ENCODE assay signal across 8 cellular contexts in the genomic region with DNA sequence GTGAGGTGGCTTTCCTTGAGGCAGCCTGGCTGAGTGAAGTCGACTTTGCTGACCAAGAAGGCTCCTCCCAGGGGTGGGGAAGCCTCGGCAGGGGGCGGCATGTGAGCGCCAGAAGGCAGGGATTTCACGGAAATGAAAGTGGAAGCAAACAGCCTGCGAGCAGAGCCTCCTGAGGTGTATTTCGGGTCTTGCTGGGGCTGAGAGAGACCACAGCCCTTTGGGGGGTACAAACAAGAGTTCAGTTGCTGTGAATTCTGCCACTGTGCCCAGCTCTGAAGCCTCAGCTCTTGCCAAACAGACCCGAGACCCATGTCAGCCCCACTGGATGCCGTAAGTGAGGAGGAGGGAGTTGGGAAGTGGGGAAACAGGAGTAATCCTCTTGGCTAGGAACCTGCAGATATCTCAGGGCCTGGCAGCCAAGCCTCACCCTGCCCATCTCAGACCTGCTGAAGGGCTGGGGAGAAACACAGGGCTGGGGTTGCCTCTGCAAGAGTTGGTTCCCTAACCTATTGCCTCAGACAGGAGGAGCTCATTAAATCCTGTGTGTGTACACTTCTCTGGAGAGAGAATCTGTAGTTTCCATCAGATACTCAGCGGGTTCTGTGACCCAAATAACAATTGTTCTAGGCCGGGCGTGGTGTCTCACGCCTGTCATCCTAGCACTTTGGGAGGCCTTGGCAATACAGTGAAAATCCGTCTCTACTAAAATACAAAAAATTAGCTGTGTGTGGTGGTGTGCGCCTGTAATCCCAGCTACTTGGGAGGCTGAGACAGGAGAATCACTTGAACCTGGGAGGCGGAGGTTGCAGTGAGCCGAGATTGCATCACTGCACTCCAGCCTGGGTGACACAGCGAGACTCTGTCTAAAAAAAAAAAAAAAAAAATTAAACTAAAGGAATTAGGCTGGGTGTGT. TPM values are rescaled to one million over a fixed set of nuclear protein-coding genes. Genes with fewer than 3 reads are reported as not detected.
DNase-seq lines count a peak whose midpoint lies in the region; ATAC-seq and TF ChIP-seq lines count a peak whose summit lies in the region.

A gene (plus strand): TSS at position 146 of the 913 bp plus-strand sequence. CDS start 164 bp downstream, at position 310.

- peak; percentile 87 for ATAC-seq in gastroesophageal sphincter
- ATAC-seq in omental fat pad (ENCODE audit: low FRiP score) = peak; percentile 89

- H3K4me3 ChIP-seq in BE2C (ENCODE audit: low read depth, low read length) (peak within 1 kb of the TSS; percentile 50), SK-N-MC (peak within 1 kb of the TSS; percentile 83), gastroesophageal sphincter (peak within 1 kb of the TSS; percentile 72 to 96), suprapubic skin (peak within 1 kb of the TSS; percentile 67)

- H3K27ac ChIP-seq in SK-N-MC = peak within 1 kb of the TSS; percentile 89
- H3K27ac ChIP-seq in gastroesophageal sphincter = peak within 1 kb of the TSS; percentile 91 to 96 (median 92)
- H3K27ac ChIP-seq in suprapubic skin = peak within 1 kb of the TSS; percentile 95

- H3K9me3 ChIP-seq in BE2C (no peaks in the 10 kb centered on the region), SK-N-MC (ENCODE audit: low read depth, low read length) (no peaks in the 10 kb centered on the region), gastroesophageal sphincter (no peaks in the 10 kb centered on the region), suprapubic skin (no peaks in the 10 kb centered on the region)

- TF ChIP-seq EP300 in gastroesophageal sphincter (IDR thresholded peaks at IDR 0.05) (no peak), suprapubic skin (IDR thresholded peaks at IDR 0.05) (no peak)

- TF ChIP-seq CTCF in BE2C (IDR thresholded peaks at IDR 0.05; ENCODE audit: low read depth, low read length) (peak; percentile 54), gastroesophageal sphincter (IDR thresholded peaks at IDR 0.05) (peak in 3 of 4 experiments; percentile 4 to 80 (median 18)), omental fat pad (IDR thresholded peaks at IDR 0.05) (no peak), suprapubic skin (IDR thresholded peaks at IDR 0.05) (peak in 1 of 2 donors; percentile 21)

- WGBS in gastroesophageal sphincter (ENCODE audit: low coverage in 1 of 2), 2 donors = 5 to 26% methylated on average over 7 to 8 of the region's 18 CpGs
- 16% methylated on average over 16 of the region's 18 CpGs for WGBS in suprapubic skin

- no peaks in the 10 kb centered on the region for H3K27me3 ChIP-seq in BE2C
- H3K27me3 ChIP-seq in gastroesophageal sphincter = no peaks in the 10 kb centered on the region
- no peaks in the 10 kb centered on the region for H3K27me3 ChIP-seq in suprapubic skin

- TF ChIP-seq POLR2A in gastroesophageal sphincter (IDR thresholded peaks at IDR 0.05) (peak; percentile 30 to 40), suprapubic skin (IDR thresholded peaks at IDR 0.05) (peak in 1 of 2 donors; percentile 34)

- DNase-seq in BE2C = peak; percentile 71
- DNase-seq in GM19238 (ENCODE audit: insufficient read length, low spot score) = peak; percentile 87
- DNase-seq in HuH-7 (ENCODE audit: low spot score) = peak; percentile 76
- DNase-seq in SK-N-MC (ENCODE audit: low read depth, low spot score) = no peak
- peak; percentile 88 for DNase-seq in activated naive CD4-positive, alpha-beta T cell treated with Interleukin-2 at 50 U/mL for 16 hours
- peak; percentile 50 for DNase-seq in omental fat pad (ENCODE audit: low spot score)
- peak; percentile 92 for DNase-seq in suprapubic skin (ENCODE audit: low spot score in 2 of 2)

- H3K9ac ChIP-seq in SK-N-MC (ENCODE audit: insufficient read length) = peak within 1 kb of the TSS; percentile 83

- H3K36me3 ChIP-seq in BE2C = peaks cover 28% of the 10 kb centered on the region
- peaks cover 24% of the 10 kb centered on the region for H3K36me3 ChIP-seq in SK-N-MC (ENCODE audit: insufficient read depth, low read length)
- H3K36me3 ChIP-seq in gastroesophageal sphincter = peaks cover 0 to 32% of the 10 kb centered on the region in 2 donors
- H3K36me3 ChIP-seq in suprapubic skin = peaks cover 20% of the 10 kb centered on the region

- no peaks in the 10 kb centered on the region for H3K4me1 ChIP-seq in BE2C
- peaks cover 0 to 54% (median 3%) of the 10 kb centered on the region in 3 donors for H3K4me1 ChIP-seq in gastroesophageal sphincter
- peaks cover 42% of the 10 kb centered on the region for H3K4me1 ChIP-seq in suprapubic skin

RNA-seq across cellular contexts. Expression of the gene that starts here (rescaled TPM):
- polyA plus RNA-seq in BE2C (2012; ENCODE audit: insufficient read depth, insufficient read length, low read depth) = 2.2 TPM
- 10 to 100 TPM; 17.1 to 27.9 (median 22.9) TPM for total RNA-seq in gastroesophageal sphincter
- 100 to 1,000 TPM in 1 of 4 donors, 10 to 100 TPM in 3; 29.1 to 108 (median 34.4) TPM for total RNA-seq in omental fat pad
- total RNA-seq in suprapubic skin = 10 to 100 TPM in 3 of 4 donors, 1 to 10 TPM in 1; 9.0 to 18.0 (median 13.7) TPM

Comparison
In these comparisons a context has a peak if more than half of its experiments do, and no peak if none do; other contexts are left out.
1. CTCF ChIP-seq: peak in BE2C (single experiment) and gastroesophageal sphincter (3 of 4); none in omental fat pad (0 of 3).
2. Peak in every context shown above with its lines, with median percentiles within 50 percentile points of each other: H3K4me3 ChIP-seq and H3K27ac ChIP-seq.